In genomic region chr6:158849899-158850806, GRCh38 we compare ENCODE assay signal across 8 cellular contexts.
DNase-seq lines count a peak whose midpoint lies in the region; ATAC-seq and TF ChIP-seq lines count a peak whose summit lies in the region.

No MANE protein-coding gene starts in this region.

- POLR2A ChIA-PET in RWPE1 (lab: Yijun Ruan, JAX; ENCODE audit: low non-redundant PET): no interaction called here

- H3K36me3 Mint-ChIP-seq in activated naive CD4-positive, alpha-beta T cell treated with anti-CD3 and anti-CD28 coated beads, Interleukin-2, amount 50 U/mL, for 24 hours: peaks cover 2% of the 10 kb centered on the region

- no peaks in the 10 kb centered on the region for H3K27me3 ChIP-seq in iPS-18a (ENCODE audit: control insufficient read depth, insufficient read depth, low read length)

- H3K36me3 ChIP-seq in iPS-18a (ENCODE audit: control insufficient read depth, low read depth, low read length): no peaks in the 10 kb centered on the region

- H3K4me1 Mint-ChIP-seq in activated naive CD4-positive, alpha-beta T cell treated with anti-CD3 and anti-CD28 coated beads, Interleukin-2, amount 50 U/mL, for 24 hours: peaks cover 18% of the 10 kb centered on the region

- no peaks in the 10 kb centered on the region for H3K9me3 Mint-ChIP-seq in activated naive CD4-positive, alpha-beta T cell treated with anti-CD3 and anti-CD28 coated beads, Interleukin-2, amount 50 U/mL, for 24 hours

- H3K27ac Mint-ChIP-seq in activated naive CD4-positive, alpha-beta T cell treated with anti-CD3 and anti-CD28 coated beads, Interleukin-2, amount 50 U/mL, for 24 hours: peak overlapping the region; percentile 78

- no peaks in the 10 kb centered on the region for H3K27me3 Mint-ChIP-seq in activated naive CD4-positive, alpha-beta T cell treated with anti-CD3 and anti-CD28 coated beads, Interleukin-2, amount 50 U/mL, for 24 hours

- CTCF ChIA-PET in RWPE1 (lab: Yijun Ruan, JAX): no interaction called here

- H3K4me1 ChIP-seq in iPS-18a (ENCODE audit: control insufficient read depth, low read depth, low read length): peaks cover 43% of the 10 kb centered on the region

- ATAC-seq in GM18873 (IDR thresholded peaks at IDR 0.05; ENCODE audit: low FRiP score, unreplicated experiment): no peak

- peak overlapping the region; percentile 59 for H3K9ac ChIP-seq in iPS-18a (ENCODE audit: low read length)

- H3K27ac ChIP-seq in RWPE1 (peak overlapping the region; percentile 81), iPS-18a (ENCODE audit: low read length) (peak overlapping the region; percentile 70)

- H3K9me3 ChIP-seq in iPS-18a (ENCODE audit: control insufficient read depth, low read depth, low read length): no peaks in the 10 kb centered on the region

- no peak for TF ChIP-seq CTCF in RWPE1 (conservative IDR thresholded peaks at IDR 0.05; ENCODE audit: low read depth)

- peak overlapping the region; percentile 62 for H3K4me3 Mint-ChIP-seq in activated naive CD4-positive, alpha-beta T cell treated with anti-CD3 and anti-CD28 coated beads, Interleukin-2, amount 50 U/mL, for 24 hours

- peak; percentile 47 for DNase-seq in activated CD4-positive, CD25-positive, alpha-beta regulatory T cell treated with anti-CD3 and anti-CD28 coated beads, Interleukin-2, amount 50 U/mL, for 16 hours (ENCODE audit: low read depth, low spot score)
- DNase-seq in activated CD4-positive, CD25-positive, alpha-beta regulatory T cell treated with anti-CD3 and anti-CD28 coated beads, Interleukin-2, amount 50 U/mL, for 72 hours: no peak
- DNase-seq in RWPE1 (ENCODE audit: low spot score) (peak; percentile 93), NCI-H1694 (lab: John Stamatoyannopoulos, UW) (no peak)
- peak; percentile 28 to 50 (median 33) for DNase-seq in stimulated activated CD4-positive, alpha-beta T cell treated with anti-CD3 and anti-CD28 coated beads, TNF-alpha, amount 100 ng/mL, for 24 hours (ENCODE audit: low read depth in 3 of 3)

- H3K4me3 ChIP-seq in iPS-18a (ENCODE audit: low read length): no peak overlapping the region

Comparison
In these comparisons a context has a peak if more than half of its experiments do, and no peak if none do; other contexts are left out.
1. DNase-seq: peak in activated CD4-positive, CD25-positive, alpha-beta regulatory T cell treated with anti-CD3 and anti-CD28 coated beads, Interleukin-2, amount 50 U/mL, for 16 hours (single experiment), RWPE1 (single experiment) and stimulated activated CD4-positive, alpha-beta T cell treated with anti-CD3 and anti-CD28 coated beads, TNF-alpha, amount 100 ng/mL, for 24 hours (3 of 3); none in activated CD4-positive, CD25-positive, alpha-beta regulatory T cell treated with anti-CD3 and anti-CD28 coated beads, Interleukin-2, amount 50 U/mL, for 72 hours (single experiment) and NCI-H1694 (single experiment).